In the genomic region with DNA sequence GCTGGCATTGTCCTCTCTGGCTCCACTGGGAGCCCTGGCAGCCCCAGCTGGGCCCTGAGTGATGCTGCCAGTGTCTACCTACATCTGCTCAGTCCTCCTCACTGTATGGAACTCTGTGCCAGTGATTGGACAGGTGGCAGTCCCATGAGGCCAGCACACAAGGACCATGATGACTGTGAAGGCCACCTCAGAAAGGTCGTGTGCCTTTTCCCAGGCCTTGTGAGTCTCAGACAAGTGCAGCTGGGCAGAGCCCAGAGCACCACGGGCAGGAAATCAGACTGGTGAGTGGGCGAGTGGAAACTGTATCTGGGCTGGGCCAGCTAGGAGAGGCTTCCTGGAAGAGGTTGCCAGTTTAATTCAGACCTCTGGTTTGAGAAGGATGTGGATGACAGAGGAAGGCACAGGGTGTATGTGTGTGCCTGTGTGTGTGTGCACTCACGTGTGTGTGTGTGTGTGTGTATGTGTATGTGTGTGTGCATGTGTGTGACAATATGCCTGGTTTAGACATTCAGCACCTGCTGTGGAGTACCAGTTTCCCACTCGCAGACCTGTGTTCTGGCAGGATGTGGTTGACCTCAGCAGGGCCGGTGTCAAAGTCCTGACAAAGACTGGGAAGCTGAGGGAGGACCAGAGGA, we compare ENCODE assay signal across 9 cellular contexts. TPM values are rescaled to one million over a fixed set of nuclear protein-coding genes. Genes with fewer than 3 reads are reported as not detected.
A peak's percentile ranks its signal among the peaks of the same experiment; 100 is the strongest.
DNase-seq lines count a peak whose midpoint lies in the region; ATAC-seq and TF ChIP-seq lines count a peak whose summit lies in the region.
"Had no signal": no experiment of that assay in that cellular context is flagged by ENCODE, and none has a peak within 500 bp of the region (broad histone marks: within the 10 kb centered on the region; RNA-seq: fewer than 3 reads in every experiment).

No MANE protein-coding gene starts in this region.

- DNase-seq in AG20443 (ENCODE audit: low spot score) (peak; percentile 22), UCSD-AML1 (lab: John Stamatoyannopoulos, UW; ENCODE audit: unreplicated experiment) (peak; percentile 84), left lung (no peak), SJCRH30 (no peak), DMS 273 treated with DMSO at 0.1 percent for 48 hours (lab: John Stamatoyannopoulos, UW) (no peak), activated gamma-delta T cell treated with Interleukin-2 at 50 U/mL for 16 hours (no peak), inferior parietal cortex (ENCODE audit: extremely low spot score) (no peak)

- peak overlapping the region in 1 of 2 donors; percentile 77 for H3K27ac ChIP-seq in left lung
- no peak overlapping the region for H3K27ac ChIP-seq in SJCRH30
- H3K27ac ChIP-seq: thoracic aorta had no signal

- TF ChIP-seq CTCF in left lung (IDR thresholded peaks at IDR 0.05), result no peak

- H3K36me3 ChIP-seq in left lung (peaks cover 0 to 10% of the 10 kb centered on the region in 2 donors), SJCRH30 (no peaks in the 10 kb centered on the region)
- H3K36me3 ChIP-seq: thoracic aorta had no signal

- ATAC-seq in GM21528 (IDR thresholded peaks at IDR 0.05; ENCODE audit: low FRiP score, unreplicated experiment) (peak; percentile 49), left lung (peak; percentile 14)

- H3K4me3 ChIP-seq in left lung (no peak overlapping the region), SJCRH30 (no peak overlapping the region)
- H3K4me3 ChIP-seq: thoracic aorta had no signal

- H3K9me3 ChIP-seq in left lung, result no peaks in the 10 kb centered on the region
- H3K9me3 ChIP-seq in SJCRH30 (replicated peaks), result no peaks in the 10 kb centered on the region
- H3K9me3 ChIP-seq: thoracic aorta had no signal

- intact Hi-C loops in left lung (cut with DNase I), result no loop called here

- no peaks in the 10 kb centered on the region for H3K27me3 ChIP-seq in left lung
- H3K27me3 ChIP-seq in SJCRH30, result no peaks in the 10 kb centered on the region

- H3K4me1 ChIP-seq in left lung (peaks cover 23 to 100% of the 10 kb centered on the region in 2 donors), SJCRH30 (no peaks in the 10 kb centered on the region)

RNA-seq across cellular contexts. Expression of a gene that starts 7.0 kb away (rescaled TPM):
- 100 to 1,000 TPM in 1 of 2 donors, 10 to 100 TPM in 1; 98.6 to 118 TPM for total RNA-seq in left lung
- total RNA-seq in SJCRH30 (2014; rRNA removed; shearing (Covaris generic)), result 24.1 and 24.2 TPM in 2 replicates

RNA-seq across cellular contexts. Expression of a gene that starts 12.4 kb away (rescaled TPM):
- 10 to 100 TPM; 42.5 to 55.2 TPM for total RNA-seq in left lung
- 8.4 and 8.6 TPM in 2 replicates for total RNA-seq in SJCRH30 (2014; rRNA removed; shearing (Covaris generic))

RNA-seq across cellular contexts. Expression of a gene that starts 50.8 kb away (rescaled TPM):
- total RNA-seq in left lung, result 1 to 10 TPM in 1 of 2 donors, under 1 TPM in 1; 0.34 to 1.4 TPM
- 0.08 TPM in 2 replicates for total RNA-seq in SJCRH30 (2014; rRNA removed; shearing (Covaris generic))

RNA-seq across cellular contexts. Expression of a gene that starts 54.6 kb away (rescaled TPM):
- 10 to 100 TPM; 24.0 to 27.6 TPM for total RNA-seq in left lung
- 6.2 and 6.3 TPM in 2 replicates for total RNA-seq in SJCRH30 (2014; rRNA removed; shearing (Covaris generic))

RNA-seq across cellular contexts. Expression of a gene that starts 56.4 kb away (rescaled TPM):
- 1 to 10 TPM; 6.2 to 6.6 TPM for total RNA-seq in left lung
- 1.1 and 2.4 TPM in 2 replicates for total RNA-seq in SJCRH30 (2014; rRNA removed; shearing (Covaris generic))

Comparison
In these comparisons a context has a peak if more than half of its experiments do, and no peak if none do; other contexts are left out.
1. DNase-seq: peak in AG20443 (single experiment) and UCSD-AML1 (single experiment); none in left lung (0 of 2), SJCRH30 (0 of 2), DMS 273 treated with DMSO at 0.1 percent for 48 hours (single experiment), activated gamma-delta T cell treated with Interleukin-2 at 50 U/mL for 16 hours (single experiment) and inferior parietal cortex (single experiment).